12 cellular contexts compared by ENCODE assay signal in genomic region chr9:126614455-126615248, GRCh38. TPM values are rescaled to one million over a fixed set of nuclear protein-coding genes. Genes with fewer than 3 reads are reported as not detected.
DNase-seq lines count a peak whose midpoint lies in the region; ATAC-seq and TF ChIP-seq lines count a peak whose summit lies in the region.
"Had no signal": no experiment of that assay in that cellular context is flagged by ENCODE, and none has a peak within 500 bp of the region (broad histone marks: within the 10 kb centered on the region; RNA-seq: fewer than 3 reads in every experiment).

No MANE protein-coding gene starts in this region.

- TF ChIP-seq POLR2A in testis (IDR thresholded peaks at IDR 0.05): no peak

- TF ChIP-seq CTCF in endodermal cell (conservative IDR thresholded peaks at IDR 0.05): no peak
- TF ChIP-seq CTCF in testis (IDR thresholded peaks at IDR 0.05): no peak

- no peak for ATAC-seq in GM21619 (IDR thresholded peaks at IDR 0.05; ENCODE audit: unreplicated experiment)

- peaks cover 48% of the 10 kb centered on the region for H3K4me1 Mint-ChIP-seq in endodermal cell

- no peak overlapping the region for H3K27ac Mint-ChIP-seq in endodermal cell

- H3K27me3 ChIP-seq in endodermal cell (ENCODE audit: control insufficient read depth, insufficient read depth, low read length, poor library complexity, severe bottlenecking) (peaks cover 92% of the 10 kb centered on the region), rectal smooth muscle tissue (ENCODE audit: control insufficient read depth, insufficient read depth, low read length) (peaks cover 74% of the 10 kb centered on the region), testis (no peaks in the 10 kb centered on the region)

- DNase-seq in DMS 273 (lab: John Stamatoyannopoulos, UW; ENCODE audit: unreplicated experiment) (peak; percentile 65), DMS 273 treated with DMSO at 0.1 percent for 48 hours (lab: John Stamatoyannopoulos, UW) (no peak), HuH-7.5 (ENCODE audit: low spot score) (peak; percentile 59), endodermal cell (peak; percentile 81), Ammon's horn (ENCODE audit: low spot score) (no peak), testis (no peak)
- DNase-seq: NCI-H1694, SIG-M5 had no signal

- H3K4me1 ChIP-seq in endodermal cell (ENCODE audit: control insufficient read depth, insufficient read depth, low read length): peaks cover 18% of the 10 kb centered on the region
- H3K4me1 ChIP-seq in rectal smooth muscle tissue (ENCODE audit: control insufficient read depth, insufficient read depth, low read length): no peaks in the 10 kb centered on the region
- H3K4me1 ChIP-seq in testis: peaks cover 17% of the 10 kb centered on the region

- intact Hi-C loops in testis (cut with DNase I; ENCODE audit: low total_unique reads): no loop called here

- no peaks in the 10 kb centered on the region for H3K9me3 Mint-ChIP-seq in endodermal cell

- H3K36me3 ChIP-seq in endodermal cell (ENCODE audit: control insufficient read depth, insufficient read depth, low read length): no peaks in the 10 kb centered on the region
- no peaks in the 10 kb centered on the region for H3K36me3 ChIP-seq in rectal smooth muscle tissue (ENCODE audit: control insufficient read depth, insufficient read depth, low read length)
- H3K36me3 ChIP-seq in testis (ENCODE audit: low read depth, missing control alignments): no peaks in the 10 kb centered on the region

- no peaks in the 10 kb centered on the region for H3K36me3 Mint-ChIP-seq in endodermal cell (ENCODE audit: low read depth)

- H3K4me3 ChIP-seq in endodermal cell (ENCODE audit: low read length): peak overlapping the region; percentile 85
- H3K4me3 ChIP-seq in rectal smooth muscle tissue (ENCODE audit: low read length): peak overlapping the region; percentile 44
- no peak overlapping the region for H3K4me3 ChIP-seq in testis

- peaks cover 85% of the 10 kb centered on the region for H3K27me3 Mint-ChIP-seq in endodermal cell (ENCODE audit: insufficient read depth)

- H3K27ac ChIP-seq in endodermal cell (ENCODE audit: low read depth, low read length): no peak overlapping the region
- no peak overlapping the region for H3K27ac ChIP-seq in rectal smooth muscle tissue (ENCODE audit: low read depth, low read length)
- no peak overlapping the region for H3K27ac ChIP-seq in testis
- H3K27ac ChIP-seq: 22Rv1, epithelial cell of prostate had no signal

- no peaks in the 10 kb centered on the region for H3K9me3 ChIP-seq in endodermal cell (ENCODE audit: control insufficient read depth, low read length)
- no peaks in the 10 kb centered on the region for H3K9me3 ChIP-seq in testis

- H3K4me3 Mint-ChIP-seq in endodermal cell: peak overlapping the region; percentile 72

- H3K9ac ChIP-seq in endodermal cell (ENCODE audit: extremely low read depth, low read length, poor library complexity, severe bottlenecking): no peak overlapping the region
- no peak overlapping the region for H3K9ac ChIP-seq in rectal smooth muscle tissue (ENCODE audit: low read length)

- WGBS in endodermal cell (ENCODE audit: insufficient coverage in 1 of 2, insufficient read length in 1 of 2), 2 experiments: 2 to 3% methylated on average over 29 to 66 of the region's 66 CpGs
- 0 to 3% methylated on average over 3 to 55 of the region's 66 CpGs for WGBS in testis, 2 donors

RNA-seq across cellular contexts. Expression of gene LMX1B, which starts 0.9 kb away (rescaled TPM):
- total RNA-seq in endodermal cell: 10 to 100 TPM; 11.1 to 11.4 TPM
- 15.4 TPM for polyA plus RNA-seq in endodermal cell (2013, experiment 1 of 2)
- polyA plus RNA-seq in endodermal cell (2013, experiment 2 of 2): 14.7 TPM
- 1 to 10 TPM; 7.6 TPM for total RNA-seq in testis
- 2.8 TPM for polyA plus RNA-seq in testis (ENCODE audit: insufficient read depth, low read depth, low replicate concordance)

Comparison
In these comparisons a context has a peak if more than half of its experiments do, and no peak if none do; other contexts are left out.
1. DNase-seq: peak in DMS 273 (single experiment), HuH-7.5 (single experiment) and endodermal cell (single experiment); none in DMS 273 treated with DMSO at 0.1 percent for 48 hours (single experiment), Ammon's horn (single experiment) and testis (single experiment).
2. H3K4me3 ChIP-seq: peak in endodermal cell (single experiment) and rectal smooth muscle tissue (single experiment); none in testis (0 of 2).